Comparison of ENCODE assay signal across 7 cellular contexts in genomic region chrX:68688931-68689330, GRCh38. TPM values are rescaled to one million over a fixed set of nuclear protein-coding genes. Genes with fewer than 3 reads are reported as not detected.
A peak's percentile ranks its signal among the peaks of the same experiment; 100 is the strongest.
DNase-seq lines count a peak whose midpoint lies in the region; ATAC-seq, FAIRE-seq and TF ChIP-seq lines count a peak whose summit lies in the region.
"Not testable (repeated sequence)": the region's sequence is repeated elsewhere in the genome, so short reads cannot be mapped to it uniquely, and the experiment has no call there.
"Had no signal": no experiment of that assay in that cellular context is flagged by ENCODE, and none has a peak within 500 bp of the region (broad histone marks: within the 10 kb centered on the region; RNA-seq: fewer than 3 reads in every experiment).

No MANE protein-coding gene starts in this region.

- peaks cover 56% of the 10 kb centered on the region for H3K4me1 ChIP-seq in left ventricle myocardium inferior
- not testable (repeated sequence) for H3K4me1 ChIP-seq in liver (ENCODE audit: control insufficient read depth in 4 of 4, insufficient read depth in 4 of 4, low read length in 3 of 4); mucosa of descending colon (ENCODE audit: low read depth)

- not testable (repeated sequence) for H3K27me3 ChIP-seq in left ventricle myocardium inferior (ENCODE audit: low read depth); liver (ENCODE audit: control insufficient read depth in 4 of 4, insufficient read depth in 4 of 4, low read length in 3 of 4)

- H3K4me3 ChIP-seq in left ventricle myocardium inferior; liver (ENCODE audit: low read depth in 1 of 3, low read length in 3 of 3); mucosa of descending colon: not testable (repeated sequence)

- ATAC-seq in left lobe of liver (peak; percentile 47), mucosa of descending colon (peak; percentile 39)

- DNase-seq in GM12891 (ENCODE audit: insufficient read length, low spot score); left ventricle myocardium inferior; left lobe of liver (ENCODE audit: low spot score); mucosa of descending colon: not testable (repeated sequence)

- peak; percentile 57 for FAIRE-seq in GM12891 (lab: Jason Lieb, UNC)

- H3K9me3 ChIP-seq in left ventricle myocardium inferior (replicated peaks); liver (ENCODE audit: control insufficient read depth in 4 of 4, low read length in 3 of 4); mucosa of descending colon: not testable (repeated sequence)

- H3K27ac ChIP-seq in left ventricle myocardium inferior (replicated peaks): peak overlapping the region; percentile 36
- not testable (repeated sequence) for H3K27ac ChIP-seq in liver (ENCODE audit: low read depth in 1 of 2, low read length in 2 of 2)

- intact Hi-C loops in left ventricle myocardium inferior (cut with micrococcal nuclease); mucosa of descending colon (cut with DNase I, micrococcal nuclease): not testable (repeated sequence)

- not testable (repeated sequence) for TF ChIP-seq RAD21 in liver (IDR thresholded peaks at IDR 0.05)

- 69% methylated on average over 1 of the region's 8 CpGs for WGBS in liver

- not testable (repeated sequence) for TF ChIP-seq CTCF in left ventricle myocardium inferior (IDR thresholded peaks at IDR 0.05; ENCODE audit: borderline replicate concordance); liver (IDR thresholded peaks at IDR 0.05; ENCODE audit: low read depth, low read length, missing input control); mucosa of descending colon (IDR thresholded peaks at IDR 0.05)

- not testable (repeated sequence) for H3K36me3 ChIP-seq in left ventricle myocardium inferior; liver (ENCODE audit: control insufficient read depth in 4 of 4, insufficient read depth in 3 of 4, low read depth in 1 of 4, low read length in 3 of 4); mucosa of descending colon (ENCODE audit: low read depth)

- TF ChIP-seq POLR2A in GM12891 (IDR thresholded peaks at IDR 0.05; ENCODE audit: low read depth, low read length): not testable (repeated sequence)

- H3K9ac ChIP-seq in liver (ENCODE audit: low read depth in 1 of 2, low read length in 2 of 2): not testable (repeated sequence)

TF ChIP-seq in liver, 16 proteins besides CTCF, POLR2A, EP300 and RAD21:
- peak; percentile 18 for TF ChIP-seq SP1 (IDR thresholded peaks at IDR 0.05)

RNA-seq across cellular contexts. Expression of gene STARD8, which starts 41.5 kb away (rescaled TPM):
- 0.03 TPM for polyA plus RNA-seq in GM12891 (2012; ENCODE audit: low read depth, missing spikeins)
- total RNA-seq in left ventricle myocardium inferior: 9.3 TPM
- total RNA-seq in left lobe of liver: 10.6 TPM
- total RNA-seq in liver: 10 to 100 TPM in 1 of 2 donors, 1 to 10 TPM in 1; 9.8 to 10.7 TPM
- 1 to 10 TPM; 1.8 to 6.9 TPM for polyA plus RNA-seq in liver
- 1 to 10 TPM; 1.2 to 5.5 (median 4.5) TPM for total RNA-seq in mucosa of descending colon
- total RNA-seq: Caco-2; CD8-positive, alpha-beta T cell had no signal
